ENCODE assay signal across 15 cellular contexts in genomic region chr10:43293677-43294057, GRCh38. TPM values are rescaled to one million over a fixed set of nuclear protein-coding genes. Genes with fewer than 3 reads are reported as not detected.
A peak's percentile ranks its signal among the peaks of the same experiment; 100 is the strongest.
DNase-seq lines count a peak whose midpoint lies in the region; ATAC-seq and TF ChIP-seq lines count a peak whose summit lies in the region.
"Had no signal": no experiment of that assay in that cellular context is flagged by ENCODE, and none has a peak within 500 bp of the region (broad histone marks: within the 10 kb centered on the region; RNA-seq: fewer than 3 reads in every experiment).

No MANE protein-coding gene starts in this region.

- no peak for TF ChIP-seq CTCF in activated CD8-positive, alpha-beta T cell treated with anti-CD3 and anti-CD28 coated beads for 36 hours (IDR thresholded peaks at IDR 0.05)
- TF ChIP-seq CTCF in neutrophil (IDR thresholded peaks at IDR 0.05) = no peak
- TF ChIP-seq CTCF in adrenal gland (IDR thresholded peaks at IDR 0.05) = no peak
- no peak for TF ChIP-seq CTCF in HFFc6 (IDR thresholded peaks at IDR 0.05)

- no peaks in the 10 kb centered on the region for H3K27me3 ChIP-seq in neutrophil
- H3K27me3 ChIP-seq in adrenal gland = no peaks in the 10 kb centered on the region

- POLR2A ChIA-PET in activated CD8-positive, alpha-beta T cell treated with anti-CD3 and anti-CD28 coated beads for 36 hours (lab: Charles Lee) = interaction anchor here (1.1 kb wide), 1 partner anchor 68 kb away, joined by 4 read pairs; no protein-coding TSS in a partner anchor

- peaks cover 1% of the 10 kb centered on the region for H3K9me3 Mint-ChIP-seq in activated CD8-positive, alpha-beta memory T cell treated with anti-CD3 and anti-CD28 coated beads, Interleukin-2, amount 10 ng/mL, durations not matched to agents 7 days and 5 days (ENCODE audit: low read depth)
- H3K9me3 Mint-ChIP-seq in activated CD8-positive, alpha-beta T cell treated with anti-CD3 and anti-CD28 coated beads for 36 hours = peaks cover under 1% of the 10 kb centered on the region
- H3K9me3 Mint-ChIP-seq in HFFc6 = peaks cover 2% of the 10 kb centered on the region; the same call in 1 of the 2 replicates
- H3K9me3 Mint-ChIP-seq: nephron had no signal

- no peak for DNase-seq in activated CD8-positive, alpha-beta memory T cell treated with anti-CD3 and anti-CD28 coated beads, Interleukin-2, amount 10 ng/mL, durations not matched to agents 7 days and 5 days
- DNase-seq in activated CD8-positive, alpha-beta memory T cell treated with anti-CD3 and anti-CD28 coated beads, Interleukin-2, amount 50 U/mL, for 4 hours = no peak
- DNase-seq in activated CD8-positive, alpha-beta T cell treated with anti-CD3 and anti-CD28 coated beads for 36 hours = no peak
- no peak for DNase-seq in adrenal gland
- no peak for DNase-seq in HFFc6
- DNase-seq in SKM-1 treated with dmso at 0.1 percent for 144 hours (lab: John Stamatoyannopoulos, UW; ENCODE audit: unreplicated experiment) = no peak
- DNase-seq: NCI-H510A had no signal

- intact Hi-C loops in activated CD8-positive, alpha-beta T cell treated with anti-CD3 and anti-CD28 coated beads for 36 hours (cut with micrococcal nuclease) = loop anchor here (1.0 kb wide), 2 partner anchors 55 to 169 kb away; no protein-coding TSS in a partner anchor
- intact Hi-C loops in adrenal gland (cut with DNase I) = loop anchor here (2.0 to 10.0 kb wide), 4 partner anchors 51 to 171 kb away; no protein-coding TSS in a partner anchor

- WGBS in adrenal gland, 4 donors = 41 to 70% (median 52%) methylated on average over 5 to 8 of the region's 8 CpGs

- no peaks in the 10 kb centered on the region for H3K36me3 ChIP-seq in neutrophil
- H3K36me3 ChIP-seq in adrenal gland (replicated peaks in 1 of 2) = no peaks in the 10 kb centered on the region
- H3K36me3 ChIP-seq: HAP-1 had no signal

- peaks cover 5% of the 10 kb centered on the region for H3K36me3 Mint-ChIP-seq in activated CD8-positive, alpha-beta memory T cell treated with anti-CD3 and anti-CD28 coated beads, Interleukin-2, amount 10 ng/mL, durations not matched to agents 7 days and 5 days
- H3K36me3 Mint-ChIP-seq in activated CD8-positive, alpha-beta T cell treated with anti-CD3 and anti-CD28 coated beads for 36 hours (ENCODE audit: low read depth) = no peaks in the 10 kb centered on the region
- H3K36me3 Mint-ChIP-seq in HFFc6 (ENCODE audit: low read depth) = no peaks in the 10 kb centered on the region
- H3K36me3 Mint-ChIP-seq: activated naive CD8-positive, alpha-beta T cell had no signal

- H3K4me1 ChIP-seq in neutrophil (ENCODE audit: control insufficient read depth in 1 of 2, insufficient read depth in 1 of 2, low read depth in 1 of 2, low read length in 1 of 2) (peaks cover 28 to 34% of the 10 kb centered on the region in 2 experiments), adrenal gland (replicated peaks in 1 of 2) (no peaks in the 10 kb centered on the region)

- no peak for TF ChIP-seq POLR2A in adrenal gland (IDR thresholded peaks at IDR 0.05)

- H3K9me3 ChIP-seq in neutrophil (no peaks in the 10 kb centered on the region), adrenal gland (replicated peaks in 1 of 3) (no peaks in the 10 kb centered on the region)
- H3K9me3 ChIP-seq: HAP-1 had no signal

- CTCF ChIA-PET in activated CD8-positive, alpha-beta memory T cell treated with anti-CD3 and anti-CD28 coated beads, Interleukin-2, amount 10 ng/mL, durations not matched to agents 7 days and 5 days (lab: Charles Lee) = interaction anchor here (0.7 to 6.6 kb wide), 33 partner anchors 9 to 168 kb away, joined by 3 to 153 read pairs (median 5); partner anchors contain the start of genes CSGALNACT2, RASGEF1A and ZNF487
- CTCF ChIA-PET in activated CD8-positive, alpha-beta T cell treated with anti-CD3 and anti-CD28 coated beads for 36 hours (lab: Charles Lee) = interaction anchor here (1.0 to 5.4 kb wide), 17 partner anchors 10 to 505 kb away, joined by 3 to 68 read pairs (median 5); partner anchors contain the start of gene RASGEF1A

- no peak overlapping the region for H3K4me3 ChIP-seq in neutrophil (ENCODE audit: low read depth in 1 of 2, low read length in 1 of 2)
- H3K4me3 ChIP-seq in adrenal gland = no peak overlapping the region
- H3K4me3 ChIP-seq: HAP-1, SK-N-MC had no signal

- H3K27me3 Mint-ChIP-seq in activated CD8-positive, alpha-beta memory T cell treated with anti-CD3 and anti-CD28 coated beads, Interleukin-2, amount 10 ng/mL, durations not matched to agents 7 days and 5 days = peaks cover 3% of the 10 kb centered on the region
- no peaks in the 10 kb centered on the region for H3K27me3 Mint-ChIP-seq in activated CD8-positive, alpha-beta T cell treated with anti-CD3 and anti-CD28 coated beads for 36 hours
- peaks cover 43% of the 10 kb centered on the region for H3K27me3 Mint-ChIP-seq in HFFc6 (ENCODE audit: insufficient read depth)

- peak; percentile 17 for ATAC-seq in activated CD8-positive, alpha-beta memory T cell treated with anti-CD3 and anti-CD28 coated beads, Interleukin-2, amount 10 ng/mL, durations not matched to agents 7 days and 5 days
- ATAC-seq in GM18511 (IDR thresholded peaks at IDR 0.05; ENCODE audit: unreplicated experiment) = peak; percentile 8
- peak; percentile 21 for ATAC-seq in activated CD8-positive, alpha-beta T cell treated with anti-CD3 and anti-CD28 coated beads for 36 hours

- peaks cover 52% of the 10 kb centered on the region for H3K4me1 Mint-ChIP-seq in activated CD8-positive, alpha-beta memory T cell treated with anti-CD3 and anti-CD28 coated beads, Interleukin-2, amount 10 ng/mL, durations not matched to agents 7 days and 5 days
- peaks cover 26% of the 10 kb centered on the region for H3K4me1 Mint-ChIP-seq in activated CD8-positive, alpha-beta T cell treated with anti-CD3 and anti-CD28 coated beads for 36 hours (ENCODE audit: low read depth)
- peaks cover 7% of the 10 kb centered on the region for H3K4me1 Mint-ChIP-seq in HFFc6 (ENCODE audit: low read depth)

- H3K4me3 Mint-ChIP-seq in activated CD8-positive, alpha-beta memory T cell treated with anti-CD3 and anti-CD28 coated beads, Interleukin-2, amount 10 ng/mL, durations not matched to agents 7 days and 5 days = no peak overlapping the region
- no peak overlapping the region for H3K4me3 Mint-ChIP-seq in activated CD8-positive, alpha-beta T cell treated with anti-CD3 and anti-CD28 coated beads for 36 hours
- no peak overlapping the region for H3K4me3 Mint-ChIP-seq in HFFc6
- H3K4me3 Mint-ChIP-seq: activated naive CD8-positive, alpha-beta T cell; nephron had no signal

- H3K27ac ChIP-seq in neutrophil (peak overlapping the region; percentile 34), adrenal gland (no peak overlapping the region)
- H3K27ac ChIP-seq: SK-N-MC had no signal

- peak overlapping the region; percentile 85 for H3K27ac Mint-ChIP-seq in activated CD8-positive, alpha-beta memory T cell treated with anti-CD3 and anti-CD28 coated beads, Interleukin-2, amount 10 ng/mL, durations not matched to agents 7 days and 5 days
- H3K27ac Mint-ChIP-seq in activated CD8-positive, alpha-beta T cell treated with anti-CD3 and anti-CD28 coated beads for 36 hours = peak overlapping the region; percentile 60
- H3K27ac Mint-ChIP-seq in HFFc6 = no peak overlapping the region
- H3K27ac Mint-ChIP-seq: activated naive CD8-positive, alpha-beta T cell; nephron had no signal

RNA-seq across cellular contexts. Expression of gene RASGEF1A, which starts 26.8 kb away (rescaled TPM):
- total RNA-seq in activated CD8-positive, alpha-beta memory T cell treated with anti-CD3 and anti-CD28 coated beads, Interleukin-2, amount 10 ng/mL, durations not matched to agents 7 days and 5 days = 1 to 10 TPM; 3.2 to 4.2 TPM
- 1 to 10 TPM; 1.2 to 1.5 TPM for total RNA-seq in activated CD8-positive, alpha-beta T cell treated with anti-CD3 and anti-CD28 coated beads for 36 hours
- total RNA-seq in adrenal gland = 1 to 10 TPM; 1.0 to 8.1 (median 2.4) TPM
- polyA plus RNA-seq in adrenal gland = 10 to 100 TPM in 1 of 3 donors, 1 to 10 TPM in 1, under 1 TPM in 1; 0.98 to 11.3 (median 2.0) TPM
- not detected for total RNA-seq in HFFc6 (2021; fragmentation: NEBNext Ultra II Directional; extraction: Animal tissue kit (Norgen Biotek cat#: 25700))
- total RNA-seq: HT1080, MCF 10A had no signal
